Comparison of ENCODE assay signal across 8 cellular contexts in genomic region chr11:65418681-65419459, GRCh38. TPM values are rescaled to one million over a fixed set of nuclear protein-coding genes. Genes with fewer than 3 reads are reported as not detected.
DNase-seq lines count a peak whose midpoint lies in the region; ATAC-seq and TF ChIP-seq lines count a peak whose summit lies in the region.

No MANE protein-coding gene starts in this region.

- no peaks in the 10 kb centered on the region for H3K27me3 ChIP-seq in H7 (ENCODE audit: control insufficient read depth, insufficient read depth, low read length)
- no peaks in the 10 kb centered on the region for H3K27me3 ChIP-seq in MM.1S (replicated peaks; ENCODE audit: insufficient read depth, low read length)
- no peaks in the 10 kb centered on the region for H3K27me3 ChIP-seq in gastroesophageal sphincter

- H3K4me3 Mint-ChIP-seq in activated naive CD4-positive, alpha-beta T cell treated with anti-CD3 and anti-CD28 coated beads, Interleukin-2, amount 10 ng/mL, durations not matched to agents 7 days and 5 days = peak overlapping the region; percentile 87

- peak overlapping the region; percentile 99 for H3K4me2 ChIP-seq in MM.1S (ENCODE audit: low read depth, low read length)

- no peaks in the 10 kb centered on the region for H3K9me3 Mint-ChIP-seq in activated naive CD4-positive, alpha-beta T cell treated with anti-CD3 and anti-CD28 coated beads, Interleukin-2, amount 10 ng/mL, durations not matched to agents 7 days and 5 days

- CTCF ChIA-PET in activated naive CD4-positive, alpha-beta T cell treated with anti-CD3 and anti-CD28 coated beads, Interleukin-2, amount 10 ng/mL, durations not matched to agents 7 days and 5 days (lab: Charles Lee) = interaction anchor here (1.5 to 10.4 kb wide), 7 partner anchors 9 to 87 kb away, joined by 3 to 146 read pairs (median 16); no protein-coding TSS in a partner anchor

- no peak for TF ChIP-seq EP300 in gastroesophageal sphincter (IDR thresholded peaks at IDR 0.05)

- TF ChIP-seq CTCF in MM.1S (IDR thresholded peaks at IDR 0.05; ENCODE audit: low read length) (no peak), gastroesophageal sphincter (IDR thresholded peaks at IDR 0.05) (no peak)

- H3K9ac ChIP-seq in ES-I3 (ENCODE audit: low read depth, low read length) = peak overlapping the region; percentile 59
- H3K9ac ChIP-seq in MM.1S (ENCODE audit: low read length) = peak overlapping the region; percentile 100

- peak overlapping the region; percentile 100 for H3K27ac ChIP-seq in MM.1S (ENCODE audit: low read length)
- H3K27ac ChIP-seq in gastroesophageal sphincter = peak overlapping the region; percentile 97 to 100 (median 98)
- H3K27ac ChIP-seq in temporal lobe (ENCODE audit: low read depth, low read length) = peak overlapping the region; percentile 100

- H3K27me3 Mint-ChIP-seq in activated naive CD4-positive, alpha-beta T cell treated with anti-CD3 and anti-CD28 coated beads, Interleukin-2, amount 10 ng/mL, durations not matched to agents 7 days and 5 days = peaks cover 20% of the 10 kb centered on the region

- H3K9me3 ChIP-seq in ES-I3 (ENCODE audit: control insufficient read depth, insufficient read depth, low read length) (no peaks in the 10 kb centered on the region), MM.1S (replicated peaks; ENCODE audit: insufficient read depth, low read length) (no peaks in the 10 kb centered on the region), gastroesophageal sphincter (no peaks in the 10 kb centered on the region)

- 0% methylated on average over 2 to 11 of the region's 15 CpGs for WGBS in gastroesophageal sphincter (ENCODE audit: low coverage in 1 of 2), 2 donors

- H3K4me1 ChIP-seq in ES-I3 (ENCODE audit: insufficient read depth, low read length) (peaks cover 43% of the 10 kb centered on the region), MM.1S (ENCODE audit: low read length) (peaks cover 32% of the 10 kb centered on the region), gastroesophageal sphincter (peaks cover 6 to 60% (median 39%) of the 10 kb centered on the region in 3 donors)

- no peaks in the 10 kb centered on the region for H3K9me2 ChIP-seq in MM.1S (replicated peaks; ENCODE audit: insufficient read depth, low read length)

- peak overlapping the region; percentile 97 for H3K27ac Mint-ChIP-seq in activated naive CD4-positive, alpha-beta T cell treated with anti-CD3 and anti-CD28 coated beads, Interleukin-2, amount 10 ng/mL, durations not matched to agents 7 days and 5 days

- H2AFZ ChIP-seq in MM.1S (ENCODE audit: low read length) = no peak overlapping the region

- peaks cover 49% of the 10 kb centered on the region for H3K4me1 Mint-ChIP-seq in activated naive CD4-positive, alpha-beta T cell treated with anti-CD3 and anti-CD28 coated beads, Interleukin-2, amount 10 ng/mL, durations not matched to agents 7 days and 5 days

- peaks cover 68% of the 10 kb centered on the region for H3F3A ChIP-seq in MM.1S (ENCODE audit: insufficient read depth, low read length)

- H3K4me3 ChIP-seq in H7 (ENCODE audit: insufficient read depth, low read depth, low read length) = peak overlapping the region; percentile 9; the same call in 1 of the 2 replicates
- peak overlapping the region; percentile 75 for H3K4me3 ChIP-seq in MM.1S (ENCODE audit: low read length)
- peak overlapping the region; percentile 18 to 81 for H3K4me3 ChIP-seq in gastroesophageal sphincter

- TF ChIP-seq POLR2A in gastroesophageal sphincter (IDR thresholded peaks at IDR 0.05) = peak; percentile 73 to 77

- peaks cover 19% of the 10 kb centered on the region for H3K36me3 Mint-ChIP-seq in activated naive CD4-positive, alpha-beta T cell treated with anti-CD3 and anti-CD28 coated beads, Interleukin-2, amount 10 ng/mL, durations not matched to agents 7 days and 5 days

- H3K36me3 ChIP-seq in ES-I3 (ENCODE audit: insufficient read depth, low read length) (peaks cover 4% of the 10 kb centered on the region), H7 (replicated peaks; ENCODE audit: control insufficient read depth, insufficient read depth, low read length) (no peaks in the 10 kb centered on the region), MM.1S (replicated peaks; ENCODE audit: insufficient read depth, low read length) (no peaks in the 10 kb centered on the region), gastroesophageal sphincter (peaks cover 0 to 1% of the 10 kb centered on the region in 2 donors)

- DNase-seq in H7 (peak; percentile 94), MM.1S (peak; percentile 98), SIG-M5 treated with dmso at 0.1 percent for 504 hours (lab: John Stamatoyannopoulos, UW; ENCODE audit: unreplicated experiment) (peak; percentile 99), nucleus accumbens (lab: John Stamatoyannopoulos, UW) (peak in 55 of 56 donors; percentile 68 to 94 (median 87))
- peak; percentile 95 for DNase-seq in activated naive CD4-positive, alpha-beta T cell treated with anti-CD3 and anti-CD28 coated beads, Interleukin-2, amount 10 ng/mL, durations not matched to agents 7 days and 5 days

- peaks cover 47% of the 10 kb centered on the region for H3K79me2 ChIP-seq in MM.1S (ENCODE audit: low read length)

- ATAC-seq in gastroesophageal sphincter = peak; percentile 58

- H4K20me1 ChIP-seq in MM.1S (ENCODE audit: insufficient read depth, low read length) = peaks cover 11% of the 10 kb centered on the region

RNA-seq across cellular contexts. Expression of gene NEAT1, which starts 3.7 kb away (rescaled TPM):
- 6.4 and 10.6 TPM in 2 replicates for total RNA-seq in H7 (2014; rRNA removed; shearing (Covaris generic))
- total RNA-seq in gastroesophageal sphincter = 100 to 1,000 TPM in 2 of 4 donors, 10 to 100 TPM in 2; 21.0 to 341 (median 183) TPM
- 8.4 TPM for total RNA-seq in temporal lobe

RNA-seq across cellular contexts. Expression of gene FRMD8, which starts 32.4 kb away (rescaled TPM):
- 24.5 and 37.1 TPM in 2 replicates for total RNA-seq in H7 (2014; rRNA removed; shearing (Covaris generic))
- total RNA-seq in gastroesophageal sphincter = 10 to 100 TPM; 19.9 to 31.5 (median 21.3) TPM
- 6.9 TPM for total RNA-seq in temporal lobe

RNA-seq across cellular contexts. Expression of gene SLC25A45, which starts 36.4 kb away (rescaled TPM):
- 0.73 and 0.81 TPM in 2 replicates for total RNA-seq in H7 (2014; rRNA removed; shearing (Covaris generic))
- total RNA-seq in gastroesophageal sphincter (10 to 100 TPM in 1 of 4 donors, 1 to 10 TPM in 3; 3.7 to 11.5 (median 7.5) TPM), temporal lobe (0.74 TPM)

Comparison
In these comparisons a context has a peak if more than half of its experiments do, and no peak if none do; other contexts are left out.
1. Peak in every context shown above with its lines: DNase-seq, ATAC-seq, H3K4me3 ChIP-seq and H3K27ac ChIP-seq.
2. H3K4me3 ChIP-seq: peak in every context shown above with its lines; median percentile 75 in MM.1S; 50 in gastroesophageal sphincter; 9 in H7.